Comparison of ENCODE assay signal across 21 cellular contexts in genomic region chrX:12881914-12882313, GRCh38. TPM values are rescaled to one million over a fixed set of nuclear protein-coding genes. Genes with fewer than 3 reads are reported as not detected.
"Had no signal": no experiment of that assay in that cellular context is flagged by ENCODE, and none has a peak within 500 bp of the region (broad histone marks: within the 10 kb centered on the region; RNA-seq: fewer than 3 reads in every experiment).

No MANE protein-coding gene starts in this region.

- H3K36me3 Mint-ChIP-seq: activated CD8-positive, alpha-beta memory T cell treated with anti-CD3 and anti-CD28 coated beads, Interleukin-2, amount 10 ng/mL, durations not matched to agents 7 days and 5 days; activated naive CD8-positive, alpha-beta T cell treated with anti-CD3 and anti-CD28 coated beads for 36 hours; WTC11 had no signal

- ATAC-seq: activated CD8-positive, alpha-beta memory T cell treated with anti-CD3 and anti-CD28 coated beads, Interleukin-2, amount 10 ng/mL, durations not matched to agents 7 days and 5 days; gastroesophageal sphincter; heart left ventricle; left lung; WTC11 had no signal

- H3K9me3 Mint-ChIP-seq: activated CD4-positive, alpha-beta memory T cell treated with anti-CD3 and anti-CD28 coated beads, Interleukin-2, amount 10 ng/mL, durations not matched to agents 7 days and 5 days; activated naive CD8-positive, alpha-beta T cell treated with anti-CD3 and anti-CD28 coated beads for 36 hours; stimulated activated naive CD8-positive, alpha-beta T cell treated with anti-CD3 and anti-CD28 coated beads, Interleukin-15, Interleukin-2, amounts not matched to agents 100 ng/mL and 50 ng/mL, for 24 hours; WTC11 had no signal

- H3K4me1 Mint-ChIP-seq: activated CD4-positive, alpha-beta memory T cell treated with anti-CD3 and anti-CD28 coated beads, Interleukin-2, amount 10 ng/mL, durations not matched to agents 7 days and 5 days; activated CD8-positive, alpha-beta memory T cell treated with anti-CD3 and anti-CD28 coated beads, Interleukin-2, amount 10 ng/mL, durations not matched to agents 7 days and 5 days; activated naive CD8-positive, alpha-beta T cell treated with anti-CD3 and anti-CD28 coated beads for 36 hours; WTC11 had no signal

- FAIRE-seq: endothelial cell of umbilical vein had no signal

- H3K27me3 Mint-ChIP-seq: activated naive CD8-positive, alpha-beta T cell treated with anti-CD3 and anti-CD28 coated beads for 36 hours; stimulated activated naive CD8-positive, alpha-beta T cell treated with anti-CD3 and anti-CD28 coated beads, Interleukin-15, Interleukin-2, amounts not matched to agents 100 ng/mL and 50 ng/mL, for 24 hours had no signal

- H3K27ac Mint-ChIP-seq: activated CD4-positive, alpha-beta memory T cell treated with anti-CD3 and anti-CD28 coated beads, Interleukin-2, amount 10 ng/mL, durations not matched to agents 7 days and 5 days; activated CD8-positive, alpha-beta memory T cell treated with anti-CD3 and anti-CD28 coated beads, Interleukin-2, amount 10 ng/mL, durations not matched to agents 7 days and 5 days; activated naive CD8-positive, alpha-beta T cell treated with anti-CD3 and anti-CD28 coated beads for 36 hours; nephron progenitor cell; stimulated activated naive CD8-positive, alpha-beta T cell treated with anti-CD3 and anti-CD28 coated beads, Interleukin-15, Interleukin-2, amounts not matched to agents 100 ng/mL and 50 ng/mL, for 24 hours; WTC11 had no signal

- DNase-seq: activated CD4-positive, alpha-beta memory T cell treated with anti-CD3 and anti-CD28 coated beads, Interleukin-2, amount 10 ng/mL, durations not matched to agents 7 days and 5 days; activated CD4-positive, alpha-beta T cell treated with anti-CD3 and anti-CD28 coated beads for 4 hours; activated CD8-positive, alpha-beta memory T cell treated with anti-CD3 and anti-CD28 coated beads, Interleukin-2, amount 10 ng/mL, durations not matched to agents 7 days and 5 days; activated naive CD4-positive, alpha-beta T cell; activated naive CD8-positive, alpha-beta T cell treated with anti-CD3 and anti-CD28 coated beads for 36 hours; amygdala; dermis blood vessel endothelial cell; effector memory CD4-positive, alpha-beta T cell; heart left ventricle; kidney; left lung; midbrain; nephron progenitor cell; stimulated activated CD4-positive, alpha-beta T cell treated with anti-CD3 and anti-CD28 coated beads, Interleukin-2, amount 100 ng/mL, for 24 hours; transverse colon; uterus had no signal

- H3K4me3 Mint-ChIP-seq: activated CD4-positive, alpha-beta memory T cell treated with anti-CD3 and anti-CD28 coated beads, Interleukin-2, amount 10 ng/mL, durations not matched to agents 7 days and 5 days; activated CD8-positive, alpha-beta memory T cell treated with anti-CD3 and anti-CD28 coated beads, Interleukin-2, amount 10 ng/mL, durations not matched to agents 7 days and 5 days; activated naive CD8-positive, alpha-beta T cell treated with anti-CD3 and anti-CD28 coated beads for 36 hours; nephron progenitor cell; stimulated activated naive CD8-positive, alpha-beta T cell treated with anti-CD3 and anti-CD28 coated beads, Interleukin-15, Interleukin-2, amounts not matched to agents 100 ng/mL and 50 ng/mL, for 24 hours; WTC11 had no signal

RNA-seq across cellular contexts. Expression of gene TLR7, which starts 15.0 kb away (rescaled TPM):
- polyA plus RNA-seq: cardiac muscle cell, endothelial cell of umbilical vein had no signal

RNA-seq across cellular contexts. Expression of gene TLR8, which starts 24.5 kb away (rescaled TPM):
- polyA plus RNA-seq: cardiac muscle cell, endothelial cell of umbilical vein had no signal
